ENCODE assay signal across 11 cellular contexts in genomic region chr5:111779260-111780254, GRCh38. TPM values are rescaled to one million over a fixed set of nuclear protein-coding genes. Genes with fewer than 3 reads are reported as not detected.
DNase-seq lines count a peak whose midpoint lies in the region; TF ChIP-seq lines count a peak whose summit lies in the region.
"Had no signal": no experiment of that assay in that cellular context is flagged by ENCODE, and none has a peak within 500 bp of the region (broad histone marks: within the 10 kb centered on the region; RNA-seq: fewer than 3 reads in every experiment).

No MANE protein-coding gene starts in this region.

- no peaks in the 10 kb centered on the region for H3K27me3 Mint-ChIP-seq in nephron (ENCODE audit: low read depth)
- H3K27me3 Mint-ChIP-seq in activated naive CD4-positive, alpha-beta T cell treated with anti-CD3 and anti-CD28 coated beads for 36 hours (ENCODE audit: low read depth) = peaks cover 2% of the 10 kb centered on the region
- H3K27me3 Mint-ChIP-seq: T-cell had no signal

- H3K9ac ChIP-seq in adipocyte (ENCODE audit: low read length) = no peak overlapping the region

- intact Hi-C loops in activated naive CD4-positive, alpha-beta T cell treated with anti-CD3 and anti-CD28 coated beads for 36 hours (cut with micrococcal nuclease) = no loop called here

- H3K4me1 Mint-ChIP-seq in nephron = peaks cover 49% of the 10 kb centered on the region
- H3K4me1 Mint-ChIP-seq in activated naive CD4-positive, alpha-beta T cell treated with anti-CD3 and anti-CD28 coated beads for 36 hours (ENCODE audit: low read depth) = no peaks in the 10 kb centered on the region

- no peak overlapping the region for H3K4me3 Mint-ChIP-seq in nephron
- no peak overlapping the region for H3K4me3 Mint-ChIP-seq in activated naive CD4-positive, alpha-beta T cell treated with anti-CD3 and anti-CD28 coated beads for 36 hours
- H3K4me3 Mint-ChIP-seq: naive B cell, T-cell had no signal

- no peaks in the 10 kb centered on the region for H3K9me3 ChIP-seq in adipocyte (ENCODE audit: control insufficient read depth, low read length)

- no peaks in the 10 kb centered on the region for H3K27me3 ChIP-seq in adipocyte (replicated peaks; ENCODE audit: control insufficient read depth, insufficient read depth, low read length)

- no peak overlapping the region for H3K4me3 ChIP-seq in adipocyte (ENCODE audit: low read length)

- H3K36me3 Mint-ChIP-seq in nephron (ENCODE audit: low read depth) = no peaks in the 10 kb centered on the region
- no peaks in the 10 kb centered on the region for H3K36me3 Mint-ChIP-seq in activated naive CD4-positive, alpha-beta T cell treated with anti-CD3 and anti-CD28 coated beads for 36 hours (ENCODE audit: low read depth)
- H3K36me3 Mint-ChIP-seq: naive B cell, T-cell had no signal

- CTCF ChIA-PET in activated naive CD4-positive, alpha-beta T cell treated with anti-CD3 and anti-CD28 coated beads for 36 hours (lab: Charles Lee) = interaction anchor here (0.7 to 1.8 kb wide), 3 partner anchors 9 to 248 kb away, joined by 3 to 4 read pairs (median 3); no protein-coding TSS in a partner anchor

- no peaks in the 10 kb centered on the region for H3K36me3 ChIP-seq in adipocyte (ENCODE audit: control insufficient read depth, insufficient read depth, low read length, severe bottlenecking)

- H3K9me3 Mint-ChIP-seq in nephron = no peaks in the 10 kb centered on the region
- H3K9me3 Mint-ChIP-seq in activated naive CD4-positive, alpha-beta T cell treated with anti-CD3 and anti-CD28 coated beads for 36 hours = no peaks in the 10 kb centered on the region
- H3K9me3 Mint-ChIP-seq: naive B cell, T-cell had no signal

- TF ChIP-seq CTCF in nephron (IDR thresholded peaks at IDR 0.05; ENCODE audit: unreplicated experiment in 3 of 3) = no peak

- peak overlapping the region; percentile 65 to 75 (median 70) for H3K27ac Mint-ChIP-seq in nephron
- no peak overlapping the region for H3K27ac Mint-ChIP-seq in activated naive CD4-positive, alpha-beta T cell treated with anti-CD3 and anti-CD28 coated beads for 36 hours
- H3K27ac Mint-ChIP-seq: naive B cell, T-cell had no signal

- peaks cover 19% of the 10 kb centered on the region for H3K4me1 ChIP-seq in adipocyte (ENCODE audit: control insufficient read depth, insufficient read depth, low read length)

- peak; percentile 38 for DNase-seq in DMS 273 (lab: John Stamatoyannopoulos, UW; ENCODE audit: unreplicated experiment)
- no peak for DNase-seq in DMS 273 treated with DMSO at 0.1 percent for 48 hours (lab: John Stamatoyannopoulos, UW)
- peak; percentile 43 for DNase-seq in NCI-H1105 (lab: John Stamatoyannopoulos, UW)
- peak; percentile 46 for DNase-seq in adipocyte (ENCODE audit: low read depth)
- DNase-seq in effector CD8-positive, alpha-beta T cell (lab: John Stamatoyannopoulos, UW) = no peak
- DNase-seq in activated naive CD4-positive, alpha-beta T cell treated with anti-CD3 and anti-CD28 coated beads for 36 hours = no peak
- no peak for DNase-seq in medulla oblongata (ENCODE audit: extremely low spot score)
- DNase-seq: activated CD4-positive, alpha-beta T cell treated with anti-CD3 and anti-CD28 coated beads for 48 hours; naive B cell; T-cell had no signal

RNA-seq across cellular contexts. Expression of gene NREP, which starts 22.6 kb away (rescaled TPM):
- total RNA-seq in activated naive CD4-positive, alpha-beta T cell treated with anti-CD3 and anti-CD28 coated beads for 36 hours = 1 to 10 TPM; 6.8 to 7.3 TPM

Comparison
In these comparisons a context has a peak if more than half of its experiments do, and no peak if none do; other contexts are left out.
1. DNase-seq: peak in DMS 273 (single experiment), NCI-H1105 (single experiment) and adipocyte (single experiment); none in DMS 273 treated with DMSO at 0.1 percent for 48 hours (single experiment), effector CD8-positive, alpha-beta T cell (single experiment), activated naive CD4-positive, alpha-beta T cell treated with anti-CD3 and anti-CD28 coated beads for 36 hours (single experiment) and medulla oblongata (single experiment).